12 cellular contexts compared by ENCODE assay signal in genomic region chr14:65476290-65476941, GRCh38.
DNase-seq lines count a peak whose midpoint lies in the region; ATAC-seq and TF ChIP-seq lines count a peak whose summit lies in the region.
"Had no signal": no experiment of that assay in that cellular context is flagged by ENCODE, and none has a peak within 500 bp of the region (broad histone marks: within the 10 kb centered on the region; RNA-seq: fewer than 3 reads in every experiment).

No MANE protein-coding gene starts in this region.

- no peak for TF ChIP-seq POLR2A in gastroesophageal sphincter (IDR thresholded peaks at IDR 0.05)

- H3K4me3 ChIP-seq in gastroesophageal sphincter, result no peak overlapping the region
- H3K4me3 ChIP-seq: SJSA1 had no signal

- TF ChIP-seq EP300 in gastroesophageal sphincter (IDR thresholded peaks at IDR 0.05), result no peak

- 90% methylated on average over 2 of the region's 2 CpGs; no CpG with 5 or more reads in 1 of the 2 donors for WGBS in gastroesophageal sphincter (ENCODE audit: low coverage in 1 of 2), 2 donors

- H3K27ac Mint-ChIP-seq in T-helper 2 cell treated with Interferon-gamma antibody and Interleukin-4, amounts not matched to agents 5 μg/mL and 100 μg/mL, for 36 hours, result peak overlapping the region; percentile 14
- H3K27ac Mint-ChIP-seq in WTC11, result no peak overlapping the region
- H3K27ac Mint-ChIP-seq: nephron had no signal

- CTCF ChIA-PET in WTC11 (lab: Charles Lee), result interaction anchor here (1.1 to 1.2 kb wide), 3 partner anchors 9 to 348 kb away, joined by 3 to 4 read pairs (median 3); no protein-coding TSS in a partner anchor

- H3K27me3 Mint-ChIP-seq in T-helper 2 cell treated with Interferon-gamma antibody and Interleukin-4, amounts not matched to agents 5 μg/mL and 100 μg/mL, for 36 hours (ENCODE audit: low read depth), result no peaks in the 10 kb centered on the region
- no peaks in the 10 kb centered on the region for H3K27me3 Mint-ChIP-seq in WTC11 (ENCODE audit: low read depth)

- TF ChIP-seq CTCF in GM12872 (IDR thresholded peaks at IDR 0.05; ENCODE audit: insufficient read depth, low read depth, low read length) (0 out of 3 replicates have a peak, but pooled peaks have one; percentile 2), gastroesophageal sphincter (IDR thresholded peaks at IDR 0.05) (no peak), WTC11 (IDR thresholded peaks at IDR 0.05) (no peak)

- peaks cover 34% of the 10 kb centered on the region for H3K36me3 Mint-ChIP-seq in T-helper 2 cell treated with Interferon-gamma antibody and Interleukin-4, amounts not matched to agents 5 μg/mL and 100 μg/mL, for 36 hours (ENCODE audit: low read depth)
- H3K36me3 Mint-ChIP-seq in WTC11, result no peaks in the 10 kb centered on the region

- no peak overlapping the region for H3K27ac ChIP-seq in gastroesophageal sphincter
- H3K27ac ChIP-seq: SJSA1 had no signal

- no peaks in the 10 kb centered on the region for H3K27me3 ChIP-seq in gastroesophageal sphincter
- H3K27me3 ChIP-seq: SJSA1 had no signal

- POLR2A ChIA-PET in WTC11 (lab: Charles Lee), result no interaction called here

- H3K4me3 Mint-ChIP-seq in T-helper 2 cell treated with Interferon-gamma antibody and Interleukin-4, amounts not matched to agents 5 μg/mL and 100 μg/mL, for 36 hours, result no peak overlapping the region
- no peak overlapping the region for H3K4me3 Mint-ChIP-seq in WTC11
- H3K4me3 Mint-ChIP-seq: nephron had no signal

- no peaks in the 10 kb centered on the region for H3K36me3 ChIP-seq in gastroesophageal sphincter
- H3K36me3 ChIP-seq: SJSA1 had no signal

- H3K4me1 Mint-ChIP-seq in T-helper 2 cell treated with Interferon-gamma antibody and Interleukin-4, amounts not matched to agents 5 μg/mL and 100 μg/mL, for 36 hours (ENCODE audit: low read depth), result peaks cover 55% of the 10 kb centered on the region
- peaks cover 70% of the 10 kb centered on the region for H3K4me1 Mint-ChIP-seq in WTC11
- H3K4me1 Mint-ChIP-seq: nephron had no signal

- H3K9me3 ChIP-seq in gastroesophageal sphincter, result no peaks in the 10 kb centered on the region
- H3K9me3 ChIP-seq: SJSA1 had no signal

- no peaks in the 10 kb centered on the region for H3K9me3 Mint-ChIP-seq in T-helper 2 cell treated with Interferon-gamma antibody and Interleukin-4, amounts not matched to agents 5 μg/mL and 100 μg/mL, for 36 hours
- no peaks in the 10 kb centered on the region for H3K9me3 Mint-ChIP-seq in WTC11
- H3K9me3 Mint-ChIP-seq: nephron had no signal

- H3K4me1 ChIP-seq in gastroesophageal sphincter, result no peaks in the 10 kb centered on the region

- peak; percentile 93 for ATAC-seq in GM19395 (IDR thresholded peaks at IDR 0.05; ENCODE audit: unreplicated experiment)
- ATAC-seq in HG02943 (IDR thresholded peaks at IDR 0.05; ENCODE audit: low read depth, unreplicated experiment), result peak; percentile 56
- ATAC-seq in gastroesophageal sphincter, result no peak
- ATAC-seq in WTC11, result no peak

- peak; percentile 24 for DNase-seq in T-helper 2 cell treated with Interferon-gamma antibody and Interleukin-4, amounts not matched to agents 5 μg/mL and 100 μg/mL, for 36 hours (ENCODE audit: low spot score)
- DNase-seq in DMS114 treated with DMSO at 0.1 percent for 48 hours (lab: John Stamatoyannopoulos, UW; ENCODE audit: unreplicated experiment) (no peak), WTC11 (ENCODE audit: low spot score) (no peak), SW 1271 (lab: John Stamatoyannopoulos, UW) (no peak)
- DNase-seq: HCEC 1CT, NCI-H1436 treated with DMSO at 0.1 percent for 48 hours had no signal

TF ChIP-seq in WTC11, 78 proteins besides CTCF, POLR2A, EP300 and RAD21:
- no peak for TF ChIP-seq ZBTB43 (CRISPR knock-in tag; IDR thresholded peaks at IDR 0.05)
- TF ChIP-seq ELF4 (CRISPR knock-in tag; IDR thresholded peaks at IDR 0.05; ENCODE audit: low read depth), result no peak
- no peak for TF ChIP-seq NFATC4 (CRISPR knock-in tag; IDR thresholded peaks at IDR 0.05)
- TF ChIP-seq ZSCAN18 (CRISPR knock-in tag; IDR thresholded peaks at IDR 0.05), result no peak
- no peak for TF ChIP-seq HMGA2 (CRISPR knock-in tag; IDR thresholded peaks at IDR 0.05)
- no peak for TF ChIP-seq ETV6 (CRISPR knock-in tag; IDR thresholded peaks at IDR 0.05)
- no peak for TF ChIP-seq ZNF416 (CRISPR knock-in tag; IDR thresholded peaks at IDR 0.05)
- TF ChIP-seq SOX15 (CRISPR knock-in tag; IDR thresholded peaks at IDR 0.05), result no peak
- no peak for TF ChIP-seq CREB1 (CRISPR knock-in tag; IDR thresholded peaks at IDR 0.05)
- TF ChIP-seq FOXP4 (CRISPR knock-in tag; IDR thresholded peaks at IDR 0.05), result no peak
- no peak for TF ChIP-seq ZNF232 (CRISPR knock-in tag; IDR thresholded peaks at IDR 0.05)
- no peak for TF ChIP-seq ZNF671 (CRISPR knock-in tag; IDR thresholded peaks at IDR 0.05)
- no peak for TF ChIP-seq TP53 (CRISPR knock-in tag; IDR thresholded peaks at IDR 0.05)
- TF ChIP-seq ZBTB21 (CRISPR knock-in tag; IDR thresholded peaks at IDR 0.05; ENCODE audit: borderline replicate concordance), result no peak
- no peak for TF ChIP-seq PREB (CRISPR knock-in tag; IDR thresholded peaks at IDR 0.05; ENCODE audit: borderline replicate concordance)
- no peak for TF ChIP-seq NR1H2 (CRISPR knock-in tag; IDR thresholded peaks at IDR 0.05)
- no peak for TF ChIP-seq NR2C2 (CRISPR knock-in tag; IDR thresholded peaks at IDR 0.05)
- no peak for TF ChIP-seq ZMAT4 (CRISPR knock-in tag; IDR thresholded peaks at IDR 0.05)
- no peak for TF ChIP-seq GRHL2 (CRISPR knock-in tag; IDR thresholded peaks at IDR 0.05; ENCODE audit: insufficient replicate concordance, severe bottlenecking)

Comparison
In these comparisons a context has a peak if more than half of its experiments do, and no peak if none do; other contexts are left out.
1. ATAC-seq: peak in GM19395 (single experiment) and HG02943 (single experiment); none in gastroesophageal sphincter (single experiment) and WTC11 (single experiment).